8 cellular contexts compared by ENCODE assay signal in genomic region chr6:134177753-134178229, GRCh38.
DNase-seq lines count a peak whose midpoint lies in the region; ATAC-seq lines count a peak whose summit lies in the region.

No MANE protein-coding gene starts in this region.

- peaks cover 9% of the 10 kb centered on the region for H3K36me3 Mint-ChIP-seq in activated naive CD4-positive, alpha-beta T cell treated with anti-CD3 and anti-CD28 coated beads, Interleukin-2, amount 50 U/mL, for 24 hours
- H3K36me3 Mint-ChIP-seq in activated T-helper 17 cell treated with anti-CD3 and anti-CD28 coated beads, Interleukin-2, amount 50 U/mL, for 72 hours (ENCODE audit: low read depth) = peaks cover 35% of the 10 kb centered on the region

- H3K27ac ChIP-seq in iPS-18a (ENCODE audit: low read length) = no peak overlapping the region
- peak overlapping the region; percentile 84 for H3K27ac ChIP-seq in substantia nigra (ENCODE audit: low read depth, low read length, poor library complexity, severe bottlenecking)

- H3K4me3 Mint-ChIP-seq in activated naive CD4-positive, alpha-beta T cell treated with anti-CD3 and anti-CD28 coated beads, Interleukin-2, amount 50 U/mL, for 24 hours = peak overlapping the region; percentile 96
- peak overlapping the region; percentile 91 for H3K4me3 Mint-ChIP-seq in activated T-helper 17 cell treated with anti-CD3 and anti-CD28 coated beads, Interleukin-2, amount 50 U/mL, for 72 hours

- no peaks in the 10 kb centered on the region for H3K9me3 Mint-ChIP-seq in activated naive CD4-positive, alpha-beta T cell treated with anti-CD3 and anti-CD28 coated beads, Interleukin-2, amount 50 U/mL, for 24 hours
- no peaks in the 10 kb centered on the region for H3K9me3 Mint-ChIP-seq in activated T-helper 17 cell treated with anti-CD3 and anti-CD28 coated beads, Interleukin-2, amount 50 U/mL, for 72 hours

- H3K36me3 ChIP-seq in iPS-18a (ENCODE audit: control insufficient read depth, low read depth, low read length) = peaks cover 5% of the 10 kb centered on the region

- H3K9me3 ChIP-seq in iPS-18a (ENCODE audit: control insufficient read depth, low read depth, low read length) = no peaks in the 10 kb centered on the region

- DNase-seq in activated naive CD4-positive, alpha-beta T cell treated with anti-CD3 and anti-CD28 coated beads, Interleukin-2, amount 50 U/mL, for 16 hours = no peak
- DNase-seq in substantia nigra (lab: John Stamatoyannopoulos, UW) = peak in 5 of 49 donors; percentile 46 to 56 (median 54)
- no peak for DNase-seq in 8988T
- DNase-seq in NCI-H345 treated with DMSO at 0.1 percent for 48 hours (lab: John Stamatoyannopoulos, UW; ENCODE audit: unreplicated experiment) = no peak

- H3K27me3 Mint-ChIP-seq in activated naive CD4-positive, alpha-beta T cell treated with anti-CD3 and anti-CD28 coated beads, Interleukin-2, amount 50 U/mL, for 24 hours = no peaks in the 10 kb centered on the region
- H3K27me3 Mint-ChIP-seq in activated T-helper 17 cell treated with anti-CD3 and anti-CD28 coated beads, Interleukin-2, amount 50 U/mL, for 72 hours = no peaks in the 10 kb centered on the region

- H3K27ac Mint-ChIP-seq in activated naive CD4-positive, alpha-beta T cell treated with anti-CD3 and anti-CD28 coated beads, Interleukin-2, amount 50 U/mL, for 24 hours = peak overlapping the region; percentile 97
- peak overlapping the region; percentile 84 for H3K27ac Mint-ChIP-seq in activated T-helper 17 cell treated with anti-CD3 and anti-CD28 coated beads, Interleukin-2, amount 50 U/mL, for 72 hours

- H3K9ac ChIP-seq in iPS-18a (ENCODE audit: low read length) = no peak overlapping the region

- ATAC-seq in activated T-helper 17 cell treated with anti-CD3 and anti-CD28 coated beads, Interleukin-2, amount 50 U/mL, for 72 hours (replicated peaks) = no peak
- ATAC-seq in GM18498 (IDR thresholded peaks at IDR 0.05; ENCODE audit: unreplicated experiment) = no peak

- H3K4me1 ChIP-seq in iPS-18a (ENCODE audit: control insufficient read depth, low read depth, low read length) = peaks cover 17% of the 10 kb centered on the region

- peaks cover 25% of the 10 kb centered on the region for H3K27me3 ChIP-seq in iPS-18a (ENCODE audit: control insufficient read depth, insufficient read depth, low read length)

- H3K4me1 Mint-ChIP-seq in activated naive CD4-positive, alpha-beta T cell treated with anti-CD3 and anti-CD28 coated beads, Interleukin-2, amount 50 U/mL, for 24 hours = peaks cover 44% of the 10 kb centered on the region
- peaks cover 20% of the 10 kb centered on the region for H3K4me1 Mint-ChIP-seq in activated T-helper 17 cell treated with anti-CD3 and anti-CD28 coated beads, Interleukin-2, amount 50 U/mL, for 72 hours

- peak overlapping the region; percentile 50 for H3K4me3 ChIP-seq in iPS-18a (ENCODE audit: low read length)
